ENCODE assay signal across 20 cellular contexts in genomic region chr2:99395589-99396130, GRCh38. TPM values are rescaled to one million over a fixed set of nuclear protein-coding genes. Genes with fewer than 3 reads are reported as not detected.
A peak's percentile ranks its signal among the peaks of the same experiment; 100 is the strongest.
DNase-seq lines count a peak whose midpoint lies in the region; ATAC-seq and TF ChIP-seq lines count a peak whose summit lies in the region.
"Had no signal": no experiment of that assay in that cellular context is flagged by ENCODE, and none has a peak within 500 bp of the region (broad histone marks: within the 10 kb centered on the region; RNA-seq: fewer than 3 reads in every experiment).

No MANE protein-coding gene starts in this region.

- no peak overlapping the region for H2AK5ac ChIP-seq in IMR-90 (ENCODE audit: low read depth, low read length)

- no peak overlapping the region for H4K91ac ChIP-seq in IMR-90 (ENCODE audit: insufficient read depth, low read depth, low read length)

- H3K4me2 ChIP-seq in IMR-90 (ENCODE audit: low read depth, low read length) = no peak overlapping the region
- no peak overlapping the region for H3K4me2 ChIP-seq in smooth muscle cell

- H2BK20ac ChIP-seq in IMR-90 (ENCODE audit: low read depth, low read length) = no peak overlapping the region

- H3K27me3 ChIP-seq in IMR-90 (ENCODE audit: control insufficient read depth, insufficient read depth, low read length) (no peaks in the 10 kb centered on the region), dorsolateral prefrontal cortex (no peaks in the 10 kb centered on the region), smooth muscle cell (ENCODE audit: low read depth) (no peaks in the 10 kb centered on the region)

- H3K9me1 ChIP-seq in IMR-90 (ENCODE audit: insufficient read depth, low read length) = peaks cover 17% of the 10 kb centered on the region

- dilution Hi-C loops in IMR-90 (cut with HindIII; ENCODE audit: low sequenced_read_pairs, unreplicated experiment) = no loop called here

- peaks cover 16% of the 10 kb centered on the region for H3K36me3 Mint-ChIP-seq in activated naive CD8-positive, alpha-beta T cell
- peaks cover 25% of the 10 kb centered on the region for H3K36me3 Mint-ChIP-seq in activated naive CD8-positive, alpha-beta T cell treated with anti-CD3 and anti-CD28 coated beads for 36 hours
- H3K36me3 Mint-ChIP-seq in stimulated activated effector memory CD8-positive, alpha-beta T cell treated with anti-CD3 and anti-CD28 coated beads, Interleukin-12 subunit alpha, Interleukin-12 subunit beta, amount 100 ng/mL, for 72 hours = peaks cover 100% of the 10 kb centered on the region

- no peaks in the 10 kb centered on the region for H3K9me3 Mint-ChIP-seq in activated naive CD8-positive, alpha-beta T cell (ENCODE audit: low read depth)
- no peaks in the 10 kb centered on the region for H3K9me3 Mint-ChIP-seq in activated naive CD8-positive, alpha-beta T cell treated with anti-CD3 and anti-CD28 coated beads for 36 hours
- no peaks in the 10 kb centered on the region for H3K9me3 Mint-ChIP-seq in stimulated activated effector memory CD8-positive, alpha-beta T cell treated with anti-CD3 and anti-CD28 coated beads, Interleukin-12 subunit alpha, Interleukin-12 subunit beta, amount 100 ng/mL, for 72 hours
- H3K9me3 Mint-ChIP-seq: activated CD4-positive, alpha-beta memory T cell treated with anti-CD3 and anti-CD28 coated beads for 36 hours had no signal

- no peak overlapping the region for H2BK120ac ChIP-seq in IMR-90 (ENCODE audit: low read depth, low read length)

- no peak overlapping the region for H2AK9ac ChIP-seq in IMR-90 (replicated peaks; ENCODE audit: low read depth, low read length, poor library complexity)

- no peak overlapping the region for H3K23ac ChIP-seq in IMR-90 (ENCODE audit: low read depth, low read length)

- in situ Hi-C loops in IMR-90 (cut with MboI; ENCODE audit: low sequenced_read_pairs) = no loop called here

- H3K14ac ChIP-seq in IMR-90 (replicated peaks; ENCODE audit: low read depth, low read length) = no peak overlapping the region

- H3K36me3 ChIP-seq in IMR-90 (ENCODE audit: control insufficient read depth, insufficient read depth, low read length) (peaks cover 52% of the 10 kb centered on the region), smooth muscle cell (ENCODE audit: low read depth) (peaks cover 40% of the 10 kb centered on the region)

- TF ChIP-seq RAD21 in IMR-90 (IDR thresholded peaks at IDR 0.05; ENCODE audit: low read length) = no peak

- intact Hi-C loops in IMR-90 (cut with micrococcal nuclease) (no loop called here), dorsolateral prefrontal cortex (cut with DNase I) (loop anchor here in 1 of 2 donors (2.0 kb wide), 1 partner anchor 59 kb away; the partner anchor contains the start of genes EIF5B and TXNDC9)

- no peaks in the 10 kb centered on the region for H3K27me3 Mint-ChIP-seq in activated naive CD8-positive, alpha-beta T cell
- H3K27me3 Mint-ChIP-seq in activated naive CD8-positive, alpha-beta T cell treated with anti-CD3 and anti-CD28 coated beads for 36 hours = no peaks in the 10 kb centered on the region
- H3K27me3 Mint-ChIP-seq: activated CD4-positive, alpha-beta memory T cell treated with anti-CD3 and anti-CD28 coated beads for 36 hours had no signal

- H3K9ac ChIP-seq in IMR-90 (ENCODE audit: low read depth, low read length) (no peak overlapping the region), smooth muscle cell (ENCODE audit: low read depth) (no peak overlapping the region)

- H2BK5ac ChIP-seq in IMR-90 (ENCODE audit: low read depth, low read length, poor library complexity, severe bottlenecking) = no peak overlapping the region

- no peaks in the 10 kb centered on the region for H3K9me3 ChIP-seq in IMR-90 (ENCODE audit: control insufficient read depth, insufficient read depth, low read length)
- no peaks in the 10 kb centered on the region for H3K9me3 ChIP-seq in smooth muscle cell (replicated peaks; ENCODE audit: low read depth)
- H3K9me3 ChIP-seq: thoracic aorta had no signal

- no peak for DNase-seq in activated naive CD8-positive, alpha-beta T cell treated with anti-CD3 and anti-CD28 coated beads for 36 hours
- DNase-seq in IMR-90 (peak; percentile 37), dorsolateral prefrontal cortex (no peak), smooth muscle cell (lab: John Stamatoyannopoulos, UW; ENCODE audit: unreplicated experiment) (no peak)
- no peak for DNase-seq in stimulated activated effector memory CD8-positive, alpha-beta T cell treated with anti-CD3 and anti-CD28 coated beads, Interleukin-12 subunit alpha, Interleukin-12 subunit beta, amount 100 ng/mL, for 72 hours (ENCODE audit: low spot score in 2 of 2)
- DNase-seq: activated CD4-positive, alpha-beta memory T cell treated with anti-CD3 and anti-CD28 coated beads for 36 hours; amygdala; erythroblast; GF-D8; kidney; NCI-H1694; NCI-H774; SHP77 treated with DMSO at 0.1 percent for 48 hours; stimulated activated CD4-positive, alpha-beta T cell treated with anti-CD3 and anti-CD28 coated beads, Interleukin-15, amount 100 ng/mL, for 24 hours had no signal

- H3K56ac ChIP-seq in IMR-90 (ENCODE audit: extremely low read depth, insufficient read depth, low read length) = no peak overlapping the region

- CTCF ChIA-PET in IMR-90 (lab: Yijun Ruan, JAX) = no interaction called here

- H3K27ac ChIP-seq in IMR-90 (ENCODE audit: insufficient read depth, low read length) (no peak overlapping the region), dorsolateral prefrontal cortex (peak overlapping the region in 34 of 59 donors; percentile 2 to 93 (median 82)), smooth muscle cell (ENCODE audit: low read depth) (no peak overlapping the region)
- H3K27ac ChIP-seq: C4-2B, thoracic aorta had no signal

- no peak for TF ChIP-seq POLR2A in IMR-90 (IDR thresholded peaks at IDR 0.05; ENCODE audit: low read depth, low read length)

- no peak for TF ChIP-seq CTCF in IMR-90 (conservative IDR thresholded peaks at IDR 0.05; ENCODE audit: low read depth, low read length)
- TF ChIP-seq CTCF in dorsolateral prefrontal cortex (IDR thresholded peaks at IDR 0.05 in 54 of 56, conservative IDR thresholded peaks at IDR 0.05 in 2 of 56; ENCODE audit: low read depth in 1 of 56, partially characterized antibody in 56 of 56) = no peak
- no peak for TF ChIP-seq CTCF in smooth muscle cell (IDR thresholded peaks at IDR 0.05; ENCODE audit: borderline replicate concordance, insufficient read depth, poor library complexity, severe bottlenecking)

- no peak overlapping the region for H4K5ac ChIP-seq in IMR-90 (ENCODE audit: low read depth, low read length)

- H3K79me2 ChIP-seq in smooth muscle cell (ENCODE audit: low read depth) = no peaks in the 10 kb centered on the region

- no CpG with 5 or more reads among the region's 3 CpGs for WGBS in IMR-90 (ENCODE audit: extremely low coverage in 2 of 2, insufficient read length in 1 of 2), 2 experiments
- 93% methylated on average over 3 of the region's 3 CpGs for WGBS in smooth muscle cell (ENCODE audit: low lambda C conversion rate)

- peaks cover 6% of the 10 kb centered on the region; the same call in 1 of the 2 replicates for H4K20me1 ChIP-seq in IMR-90 (ENCODE audit: insufficient read depth, low read length)
- H4K20me1 ChIP-seq in smooth muscle cell (ENCODE audit: low read depth) = no peaks in the 10 kb centered on the region

- H2AFZ ChIP-seq in IMR-90 (replicated peaks; ENCODE audit: low read length, poor library complexity) (no peak overlapping the region), smooth muscle cell (ENCODE audit: low read depth) (no peak overlapping the region)

- peak; percentile 11; the same call in 1 of the 2 replicates for ATAC-seq in IMR-90 (ENCODE audit: low read depth)
- no peak for ATAC-seq in stimulated activated effector memory CD8-positive, alpha-beta T cell treated with anti-CD3 and anti-CD28 coated beads, Interleukin-12 subunit alpha, Interleukin-12 subunit beta, amount 100 ng/mL, for 72 hours
- ATAC-seq in HG02981 (IDR thresholded peaks at IDR 0.05; ENCODE audit: unreplicated experiment) = no peak
- ATAC-seq in GM18517 (IDR thresholded peaks at IDR 0.05; ENCODE audit: unreplicated experiment) = no peak

- no peaks in the 10 kb centered on the region for H3K4me1 Mint-ChIP-seq in activated naive CD8-positive, alpha-beta T cell (ENCODE audit: low read depth)
- H3K4me1 Mint-ChIP-seq in activated naive CD8-positive, alpha-beta T cell treated with anti-CD3 and anti-CD28 coated beads for 36 hours = no peaks in the 10 kb centered on the region
- H3K4me1 Mint-ChIP-seq in stimulated activated effector memory CD8-positive, alpha-beta T cell treated with anti-CD3 and anti-CD28 coated beads, Interleukin-12 subunit alpha, Interleukin-12 subunit beta, amount 100 ng/mL, for 72 hours = no peaks in the 10 kb centered on the region

- H3K18ac ChIP-seq in IMR-90 (ENCODE audit: low read depth, low read length) = no peak overlapping the region

- H3K4me1 ChIP-seq in IMR-90 (ENCODE audit: control insufficient read depth, insufficient read depth, low read length) (peaks cover 2% of the 10 kb centered on the region; the same call in 1 of the 2 replicates), smooth muscle cell (ENCODE audit: low read depth) (no peaks in the 10 kb centered on the region)

- POLR2A ChIA-PET in IMR-90 (lab: Charles Lee; ENCODE audit: unreplicated experiment) = no interaction called here

- H3K4ac ChIP-seq in IMR-90 (ENCODE audit: low read depth, low read length) = no peak overlapping the region

- H4K8ac ChIP-seq in IMR-90 (ENCODE audit: low read depth in 2 of 2, low read length in 2 of 2) = no peak overlapping the region

- no peak overlapping the region for H2BK15ac ChIP-seq in IMR-90 (ENCODE audit: low read depth, low read length)

- no peak overlapping the region for H3K4me3 Mint-ChIP-seq in activated naive CD8-positive, alpha-beta T cell
- H3K4me3 Mint-ChIP-seq in activated naive CD8-positive, alpha-beta T cell treated with anti-CD3 and anti-CD28 coated beads for 36 hours = no peak overlapping the region
- H3K4me3 Mint-ChIP-seq in stimulated activated effector memory CD8-positive, alpha-beta T cell treated with anti-CD3 and anti-CD28 coated beads, Interleukin-12 subunit alpha, Interleukin-12 subunit beta, amount 100 ng/mL, for 72 hours = no peak overlapping the region
- H3K4me3 Mint-ChIP-seq: activated CD4-positive, alpha-beta memory T cell treated with anti-CD3 and anti-CD28 coated beads for 36 hours had no signal

- H3K27ac Mint-ChIP-seq in activated naive CD8-positive, alpha-beta T cell = peak overlapping the region; percentile 80
- no peak overlapping the region for H3K27ac Mint-ChIP-seq in activated naive CD8-positive, alpha-beta T cell treated with anti-CD3 and anti-CD28 coated beads for 36 hours
- peak overlapping the region; percentile 41 for H3K27ac Mint-ChIP-seq in stimulated activated effector memory CD8-positive, alpha-beta T cell treated with anti-CD3 and anti-CD28 coated beads, Interleukin-12 subunit alpha, Interleukin-12 subunit beta, amount 100 ng/mL, for 72 hours
- H3K27ac Mint-ChIP-seq: activated CD4-positive, alpha-beta memory T cell treated with anti-CD3 and anti-CD28 coated beads for 36 hours had no signal

- H3F3A ChIP-seq in smooth muscle cell (ENCODE audit: low read depth) = peaks cover 4% of the 10 kb centered on the region

- peaks cover 9 to 17% of the 10 kb centered on the region in 2 experiments for H3K79me1 ChIP-seq in IMR-90 (ENCODE audit: low read depth in 1 of 2, low read length in 2 of 2)

- H3K4me3 ChIP-seq in IMR-90 (ENCODE audit: insufficient read depth, low read depth, low read length) = no peak overlapping the region
- H3K4me3 ChIP-seq in dorsolateral prefrontal cortex = no peak overlapping the region
- H3K4me3 ChIP-seq in smooth muscle cell = no peak overlapping the region
- H3K4me3 ChIP-seq: lung, thoracic aorta had no signal

- BruUV-seq in IMR-90 (replicated peaks; lab: Mats Ljungman, UMichigan) = no TSS peak

RNA-seq across cellular contexts. Expression of gene EIF5B, which starts 58.5 kb away (rescaled TPM):
- 10 to 100 TPM; 98.7 to 99.6 TPM for total RNA-seq in activated naive CD8-positive, alpha-beta T cell treated with anti-CD3 and anti-CD28 coated beads for 36 hours
- 19.7 and 26.9 TPM in 2 replicates for total RNA-seq in IMR-90 (2012; rRNA removed)
- polyA plus RNA-seq in IMR-90 (2012; rRNA removed) = 15.7 and 21.8 TPM in 2 replicates
- 1.1 and 6.8 TPM in 2 replicates for polyA plus RNA-seq in IMR-90 (2012; cell fraction: cytosol; rRNA removed)
- 2.1 and 17.4 TPM in 2 replicates for polyA plus RNA-seq in IMR-90 (2012; cell fraction: nucleus; rRNA removed; ENCODE audit: low replicate concordance)
- 10 to 100 TPM; 23.5 to 41.3 (median 31.9) TPM for total RNA-seq in dorsolateral prefrontal cortex
- total RNA-seq in smooth muscle cell = 23.3 and 29.2 TPM in 2 replicates
- polyA plus RNA-seq in smooth muscle cell = 17.1 and 21.7 TPM in 2 replicates

RNA-seq across cellular contexts. Expression of gene TXNDC9, which starts 59.5 kb away (rescaled TPM):
- total RNA-seq in activated naive CD8-positive, alpha-beta T cell treated with anti-CD3 and anti-CD28 coated beads for 36 hours = 10 to 100 TPM; 30.0 to 31.7 TPM
- total RNA-seq in IMR-90 (2012; rRNA removed) (55.4 and 71.7 TPM in 2 replicates), dorsolateral prefrontal cortex (10 to 100 TPM; 11.4 to 27.7 (median 19.4) TPM), smooth muscle cell (53.8 and 66.5 TPM in 2 replicates)
- polyA plus RNA-seq in IMR-90 (2012; rRNA removed) (28.9 and 33.9 TPM in 2 replicates), smooth muscle cell (38.0 and 41.2 TPM in 2 replicates)
- polyA plus RNA-seq in IMR-90 (2012; cell fraction: cytosol; rRNA removed) = 6.7 and 9.2 TPM in 2 replicates
- 2.2 and 13.8 TPM in 2 replicates for polyA plus RNA-seq in IMR-90 (2012; cell fraction: nucleus; rRNA removed; ENCODE audit: low replicate concordance)

Comparison
In these comparisons a context has a peak if more than half of its experiments do, and no peak if none do; other contexts are left out.
1. H3K27ac ChIP-seq: peak in dorsolateral prefrontal cortex (34 of 59); none in IMR-90 (single experiment) and smooth muscle cell (single experiment).